ENCODE assay signal across 19 cellular contexts in the genomic region with DNA sequence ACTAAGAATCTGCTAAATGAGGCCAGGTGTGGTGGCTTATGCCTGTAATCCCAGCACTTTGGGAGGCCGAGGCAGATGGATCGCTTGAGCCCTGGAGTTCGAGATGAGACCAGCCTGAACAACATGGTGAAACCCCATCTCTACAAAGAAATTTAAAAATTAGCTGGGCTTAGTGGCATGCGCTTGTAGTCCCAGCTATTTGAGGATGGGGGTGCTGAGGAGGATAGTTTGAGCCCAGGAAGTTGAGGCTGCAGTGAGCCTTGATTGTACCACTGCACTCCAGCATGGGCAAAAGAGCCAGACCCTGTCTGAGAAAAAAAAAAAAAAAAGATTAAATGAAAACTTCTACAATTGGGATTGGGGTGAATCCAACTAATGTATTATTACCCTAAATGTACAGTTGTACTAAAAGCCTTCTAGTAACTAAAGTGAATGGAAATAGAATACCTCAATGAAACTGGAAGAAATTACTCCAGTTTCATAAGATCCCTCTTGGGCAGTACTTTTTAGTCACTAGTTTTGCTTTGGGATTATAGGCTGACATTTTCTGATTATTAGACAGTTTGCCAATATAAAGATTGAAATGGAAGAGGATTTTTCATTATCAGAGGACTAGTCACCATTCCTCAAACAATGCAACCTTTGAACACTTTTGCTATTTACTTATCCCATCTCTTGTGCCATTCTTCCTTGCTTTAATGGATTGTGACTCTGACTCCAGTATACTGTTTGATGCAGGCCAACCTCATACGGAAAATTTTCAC. TPM values are rescaled to one million over a fixed set of nuclear protein-coding genes. Genes with fewer than 3 reads are reported as not detected.
A peak's percentile ranks its signal among the peaks of the same experiment; 100 is the strongest.
DNase-seq lines count a peak whose midpoint lies in the region; ATAC-seq, FAIRE-seq and TF ChIP-seq lines count a peak whose summit lies in the region.
"Had no signal": no experiment of that assay in that cellular context is flagged by ENCODE, and none has a peak within 500 bp of the region (broad histone marks: within the 10 kb centered on the region; RNA-seq: fewer than 3 reads in every experiment).

No MANE protein-coding gene starts in this region.

- H2AFZ ChIP-seq in GM12878 (ENCODE audit: control insufficient read depth, low read depth, low read length) = no peak overlapping the region
- H2AFZ ChIP-seq: GM23248 had no signal

- BruUV-seq in GM12878 (replicated peaks; lab: Mats Ljungman, UMichigan) = TSS peak; percentile 40

- H3K79me2 ChIP-seq in GM12878 (ENCODE audit: control insufficient read depth, insufficient read depth, low read length) = no peaks in the 10 kb centered on the region

- H3K4me2 ChIP-seq in GM12878 (ENCODE audit: control insufficient read depth, insufficient read depth) = no peak overlapping the region

- TF ChIP-seq RAD21 in GM12878 (IDR thresholded peaks at IDR 0.05; ENCODE audit: insufficient read depth, low read depth, low read length) = no peak

- TF ChIP-seq CTCF in CD8-positive, alpha-beta T cell (IDR thresholded peaks at IDR 0.05) = no peak
- TF ChIP-seq CTCF in GM12878 (IDR thresholded peaks at IDR 0.05 in 2 of 3, conservative IDR thresholded peaks at IDR 0.05 in 1 of 3; ENCODE audit: control insufficient read depth in 2 of 3, extremely low read depth in 1 of 3, insufficient read depth in 1 of 3, low read depth in 3 of 3, low read length in 3 of 3) (no peak), nephron progenitor cell (IDR thresholded peaks at IDR 0.05) (no peak)

- H3K4me3 Mint-ChIP-seq in CD8-positive, alpha-beta T cell = no peak overlapping the region
- H3K4me3 Mint-ChIP-seq in nephron progenitor cell = no peak overlapping the region
- H3K4me3 Mint-ChIP-seq: CD14-positive monocyte had no signal

- intact Hi-C loops in CD8-positive, alpha-beta T cell (cut with DNase I, micrococcal nuclease) = no loop called here
- intact Hi-C loops in GM12878 (cut with micrococcal nuclease; ENCODE audit: unreplicated experiment) = no loop called here

- no peaks in the 10 kb centered on the region for H3K27me3 ChIP-seq in CD8-positive, alpha-beta T cell (ENCODE audit: insufficient read depth, low read length)
- H3K27me3 ChIP-seq in GM12878 (replicated peaks in 1 of 2; ENCODE audit: control insufficient read depth in 2 of 2, insufficient read depth in 2 of 2, low read length in 1 of 2) = no peaks in the 10 kb centered on the region
- H3K27me3 ChIP-seq: SJSA1 had no signal

- RAD21 ChIA-PET in GM12878 (lab: Charles Lee; ENCODE audit: unreplicated experiment) = no interaction called here

- no peaks in the 10 kb centered on the region for H4K20me1 ChIP-seq in GM12878 (ENCODE audit: control insufficient read depth, insufficient read depth)

- H3K4me1 ChIP-seq in CD8-positive, alpha-beta T cell (ENCODE audit: insufficient read depth, low read length) = no peaks in the 10 kb centered on the region
- no peaks in the 10 kb centered on the region for H3K4me1 ChIP-seq in GM12878 (ENCODE audit: control insufficient read depth, insufficient read depth, low read length)
- H3K4me1 ChIP-seq: SJSA1 had no signal

- H3K9ac ChIP-seq in GM12878 (ENCODE audit: control insufficient read depth, insufficient read depth, low read length) = no peak overlapping the region
- H3K9ac ChIP-seq: GM23248 had no signal

- no peak for ATAC-seq in CD8-positive, alpha-beta T cell
- ATAC-seq in GM12878 (peak; percentile 23), HG02973 (IDR thresholded peaks at IDR 0.05; ENCODE audit: unreplicated experiment) (no peak), HG03095 (IDR thresholded peaks at IDR 0.05; ENCODE audit: unreplicated experiment) (no peak)

- WGBS in GM12878 (ENCODE audit: insufficient coverage, insufficient replicate concordance, low lambda C conversion rate, missing lambda C conversion rate) = over 99% methylated on average over 5 of the region's 5 CpGs

- CTCF ChIA-PET in CD8-positive, alpha-beta T cell (lab: Charles Lee) = no interaction called here
- CTCF ChIA-PET in GM12878 (lab: Yijun Ruan, JAX) = no interaction called here

- no peak for TF ChIP-seq EP300 in GM12878 (IDR thresholded peaks at IDR 0.05; ENCODE audit: borderline replicate concordance in 1 of 2, control insufficient read depth in 1 of 2, low read depth in 2 of 2, low read length in 2 of 2)

- POLR2A ChIA-PET in CD8-positive, alpha-beta T cell (lab: Charles Lee) = no interaction called here
- POLR2A ChIA-PET in GM12878 (lab: Charles Lee) = no interaction called here

- no peaks in the 10 kb centered on the region for H3K27me3 Mint-ChIP-seq in CD8-positive, alpha-beta T cell (ENCODE audit: low read depth)
- no peaks in the 10 kb centered on the region for H3K27me3 Mint-ChIP-seq in nephron progenitor cell (ENCODE audit: low read depth, poor library complexity)

- in situ Hi-C loops in GM12878 (cut with MboI) = no loop called here

- DNase-seq in CD8-positive, alpha-beta T cell = no peak
- DNase-seq in HTR-8/SVneo (ENCODE audit: insufficient read length, low spot score) (no peak), GM12878 (ENCODE audit: low read depth, low spot score) (no peak), nephron progenitor cell (no peak)
- DNase-seq in stimulated activated CD8-positive, alpha-beta memory T cell treated with anti-CD3 and anti-CD28 coated beads, Interleukin-4, amount 100 ng/mL, for 48 hours = no peak
- DNase-seq: ACHN, AML-193, Calu3, GM23248, NCI-H1417 treated with DMSO at 0.1 percent for 48 hours, NCI-H2029, NCI-H2171, NCI-H446, NCI-H748 treated with DMSO at 0.1 percent for 48 hours, PC-3 had no signal

- peak overlapping the region; percentile 16 for H3K27ac Mint-ChIP-seq in CD8-positive, alpha-beta T cell
- H3K27ac Mint-ChIP-seq in nephron progenitor cell = peak overlapping the region; percentile 44

- no peaks in the 10 kb centered on the region for H3K9me3 Mint-ChIP-seq in CD8-positive, alpha-beta T cell
- no peaks in the 10 kb centered on the region for H3K9me3 Mint-ChIP-seq in nephron progenitor cell
- H3K9me3 Mint-ChIP-seq: CD14-positive monocyte had no signal

- no peaks in the 10 kb centered on the region for H3K36me3 ChIP-seq in CD8-positive, alpha-beta T cell (ENCODE audit: insufficient read depth, low read length)
- peaks cover 0 to 3% of the 10 kb centered on the region in 2 experiments; a peak in 1 of 4 replicates for H3K36me3 ChIP-seq in GM12878 (ENCODE audit: control insufficient read depth in 2 of 2, insufficient read depth in 2 of 2, low read length in 1 of 2)
- H3K36me3 ChIP-seq: SJSA1 had no signal

- peak; percentile 81 for FAIRE-seq in HTR-8/SVneo (lab: Jason Lieb, UNC)
- FAIRE-seq in GM12878 (lab: Jason Lieb, UNC) = no peak

- no peak overlapping the region for H3K4me3 ChIP-seq in CD8-positive, alpha-beta T cell (ENCODE audit: low read depth, low read length)
- H3K4me3 ChIP-seq in GM12878 = no peak overlapping the region
- H3K4me3 ChIP-seq: GM23248, SJSA1 had no signal

- H3K27ac ChIP-seq in CD8-positive, alpha-beta T cell (ENCODE audit: low read depth, low read length) = no peak overlapping the region
- no peak overlapping the region for H3K27ac ChIP-seq in GM12878 (ENCODE audit: control insufficient read depth, insufficient read depth)
- H3K27ac ChIP-seq: GM23248, SJSA1 had no signal

- no peak for TF ChIP-seq POLR2A in GM12878 (IDR thresholded peaks at IDR 0.05; ENCODE audit: low read depth, low read length)

- H3K9me3 ChIP-seq in CD8-positive, alpha-beta T cell (ENCODE audit: low read length) = no peaks in the 10 kb centered on the region
- no peaks in the 10 kb centered on the region for H3K9me3 ChIP-seq in GM12878 (replicated peaks; ENCODE audit: control insufficient read depth, insufficient read depth, low read length)
- H3K9me3 ChIP-seq: SJSA1 had no signal

- SMC1A ChIA-PET in GM12878 (lab: Charles Lee; ENCODE audit: uncharacterized antibody, unreplicated experiment) = interaction anchor here (1.4 to 2.0 kb wide), 2 partner anchors 10 to 16 kb away, joined by 5 to 11 read pairs; no protein-coding TSS in a partner anchor

- no peaks in the 10 kb centered on the region for H3K4me1 Mint-ChIP-seq in CD8-positive, alpha-beta T cell (ENCODE audit: low read depth)
- H3K4me1 Mint-ChIP-seq in nephron progenitor cell = no peaks in the 10 kb centered on the region
- H3K4me1 Mint-ChIP-seq: CD14-positive monocyte had no signal

- H3K36me3 Mint-ChIP-seq in CD8-positive, alpha-beta T cell = peaks cover 2% of the 10 kb centered on the region
- peaks cover 16% of the 10 kb centered on the region for H3K36me3 Mint-ChIP-seq in nephron progenitor cell (ENCODE audit: low read depth)

RNA-seq across cellular contexts. Expression of gene COCH, which starts 14.3 kb away (rescaled TPM):
- under 1 TPM in 1 of 2 experiments, not detected in 1; 0.33 TPM for total RNA-seq in CD8-positive, alpha-beta T cell
- total RNA-seq in GM12878 (2013; cell fraction: nucleolus; rRNA removed) = 4.5 and 6.5 TPM in 2 replicates
- 7.8 and 9.4 TPM in 2 replicates for total RNA-seq in GM12878 (2014; rRNA removed)
- 6.7 and 7.0 TPM in 2 replicates for total RNA-seq in GM12878 (2014; rRNA removed; fragmentation: Illumina TruSeq; extraction: Trizol)
- 5.5 and 6.8 TPM in 2 replicates for total RNA-seq in GM12878 (2021)
- polyA plus RNA-seq in GM12878 (2011; ENCODE audit: low read depth) = 7.8 TPM
- polyA plus RNA-seq in GM12878 (2011; rRNA removed) = 1.8 and 2.0 TPM in 2 replicates
- polyA plus RNA-seq in GM12878 (2011; cell fraction: cytosol; rRNA removed) = 1.3 TPM in 2 replicates
- 1.6 and 1.9 TPM in 2 replicates for polyA plus RNA-seq in GM12878 (2011; cell fraction: nucleus; rRNA removed)
- 7.5 and 8.5 TPM in 2 replicates for polyA plus RNA-seq in GM12878 (2012)
- 8.3 and 9.7 TPM in 2 replicates for polyA plus RNA-seq in GM12878 (2014; fragmentation: Illumina TruSeq; extraction: Trizol)
- polyA plus RNA-seq in GM12878 (2014; fragmentation: Nextera tagmentation; extraction: Ambion mirVana) = 1 to 10 TPM; 2.6 to 4.6 TPM
- 7.0 and 8.1 TPM in 2 replicates for polyA plus RNA-seq in GM12878 (2014; rRNA removed)
- 1 to 10 TPM; 3.0 to 3.2 TPM for polyA plus RNA-seq in GM12878 (2016; fragmentation: Nextera tagmentation; extraction: Ambion mirVana)
- polyA minus RNA-seq in GM12878 (2011; rRNA and poly(A)+ RNA removed) = 1.4 and 1.5 TPM in 2 replicates
- 0.42 and 2.0 TPM in 2 replicates for polyA minus RNA-seq in GM12878 (2011; cell fraction: cytosol; rRNA and poly(A)+ RNA removed)
- polyA minus RNA-seq in GM12878 (2011; cell fraction: nucleus; rRNA and poly(A)+ RNA removed) = 0.48 TPM in 2 replicates
- total RNA-seq: GM23248 had no signal
- polyA plus RNA-seq: GM23248 had no signal

Comparison
In these comparisons a context has a peak if more than half of its experiments do, and no peak if none do; other contexts are left out.
1. RNA of gene COCH, which starts 14.3 kb away (total RNA-seq): 4.5 to 9.4 TPM in GM12878; 0.33 TPM in CD8-positive, alpha-beta T cell; every median in the first group is over 4 times any median in the second.